Comparison of ENCODE assay signal across 15 cellular contexts in the genomic region with DNA sequence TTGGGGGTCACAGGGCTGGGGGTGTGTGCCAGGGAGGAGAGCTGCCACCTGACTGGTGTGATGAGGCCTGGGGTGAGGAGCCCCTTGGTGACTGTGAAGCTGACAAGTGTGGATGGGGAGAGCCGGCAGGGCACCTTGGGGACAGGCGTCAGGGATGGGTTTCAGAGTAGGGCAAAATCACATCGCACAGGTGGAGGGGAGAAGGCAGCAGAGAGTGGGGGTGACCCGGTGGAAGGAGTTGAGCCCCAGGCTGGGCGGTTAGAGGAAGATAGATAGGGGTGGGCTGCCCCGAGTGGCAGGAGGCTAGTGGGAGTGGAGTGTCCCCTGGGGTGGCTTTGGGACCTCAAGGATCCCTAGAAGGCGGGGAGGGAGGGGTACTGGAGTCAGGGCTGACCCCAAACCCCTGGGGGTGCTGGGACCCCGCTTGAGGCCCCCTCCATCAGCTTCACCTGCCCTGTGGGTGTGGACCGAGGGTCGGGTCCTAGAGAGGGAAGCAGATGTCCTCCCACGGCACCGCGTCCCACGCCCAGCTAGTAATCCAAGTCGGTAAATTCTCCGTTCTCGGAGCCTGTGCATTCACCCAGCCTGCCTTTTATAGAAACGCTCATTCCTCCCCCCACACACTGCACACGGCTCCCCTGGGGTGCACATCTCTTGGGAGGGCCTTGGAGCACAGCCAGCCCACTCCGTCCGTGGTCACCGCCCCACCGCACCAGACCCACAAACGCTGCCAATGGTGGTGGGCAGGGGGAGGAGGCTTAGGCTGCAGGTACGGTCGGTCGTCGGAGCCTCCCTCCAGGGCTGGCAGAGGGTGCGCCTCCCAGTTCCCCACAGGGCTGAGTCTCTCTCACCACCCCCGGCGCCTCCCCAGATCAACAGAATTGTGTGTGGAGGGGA. TPM values are rescaled to one million over a fixed set of nuclear protein-coding genes. Genes with fewer than 3 reads are reported as not detected.
A peak's percentile ranks its signal among the peaks of the same experiment; 100 is the strongest.
DNase-seq lines count a peak whose midpoint lies in the region; ATAC-seq, FAIRE-seq and TF ChIP-seq lines count a peak whose summit lies in the region.
"Had no signal": no experiment of that assay in that cellular context is flagged by ENCODE, and none has a peak within 500 bp of the region (broad histone marks: within the 10 kb centered on the region; RNA-seq: fewer than 3 reads in every experiment).

No MANE protein-coding gene starts in this region.

- POLR2A ChIA-PET in activated CD4-positive, alpha-beta T cell treated with anti-CD3 and anti-CD28 coated beads, Interleukin-2, amount 10 ng/mL, durations not matched to agents 7 days and 5 days (lab: Charles Lee) = no interaction called here
- POLR2A ChIA-PET in HepG2 (lab: Yijun Ruan, JAX) = interaction anchor here (0.8 to 1.4 kb wide), 2 partner anchors 20 to 55 kb away, joined by 3 to 7 read pairs; a partner anchor contains a TSS

- H4K20me1 ChIP-seq in HepG2 (ENCODE audit: insufficient read depth, low read length) = peaks cover 5% of the 10 kb centered on the region; the same call in 1 of the 2 replicates

- TF ChIP-seq RAD21 in HepG2 (CRISPR knock-in tag; IDR thresholded peaks at IDR 0.05) = no peak

- no peaks in the 10 kb centered on the region for H3K9me3 Mint-ChIP-seq in activated CD4-positive, alpha-beta T cell treated with anti-CD3 and anti-CD28 coated beads, Interleukin-2, amount 10 ng/mL, durations not matched to agents 7 days and 5 days

- H3K36me3 ChIP-seq in HepG2 (replicated peaks in 1 of 2; ENCODE audit: control insufficient read depth in 1 of 2, insufficient read depth in 2 of 2, low read length in 2 of 2) = peaks cover 5 to 10% of the 10 kb centered on the region in 2 experiments; a peak in 2 of 5 replicates
- peaks cover 3 to 6% of the 10 kb centered on the region in 2 donors for H3K36me3 ChIP-seq in stomach smooth muscle (ENCODE audit: control insufficient read depth in 2 of 2, insufficient read depth in 2 of 2, low read length in 2 of 2)
- H3K36me3 ChIP-seq in upper lobe of right lung = peaks cover 13% of the 10 kb centered on the region
- H3K36me3 ChIP-seq: SJCRH30 had no signal

- H3K27ac ChIP-seq in HepG2 (ENCODE audit: extremely low read length, insufficient read depth, low read length) = no peak overlapping the region
- H3K27ac ChIP-seq in stomach smooth muscle (ENCODE audit: low read length) = peak overlapping the region; percentile 84
- H3K27ac ChIP-seq in upper lobe of right lung = no peak overlapping the region
- H3K27ac ChIP-seq: right atrium auricular region, SJCRH30 had no signal

- H3K36me3 Mint-ChIP-seq in activated CD4-positive, alpha-beta T cell treated with anti-CD3 and anti-CD28 coated beads, Interleukin-2, amount 10 ng/mL, durations not matched to agents 7 days and 5 days (ENCODE audit: low read depth) = peaks cover 8% of the 10 kb centered on the region

- no peak for TF ChIP-seq CTCF in HepG2 (CRISPR knock-in tag; IDR thresholded peaks at IDR 0.05)
- TF ChIP-seq CTCF in upper lobe of right lung (IDR thresholded peaks at IDR 0.05) = no peak

- no TSS peak for BruUV-seq in HepG2 (replicated peaks; lab: Mats Ljungman, UMichigan)

- no peaks in the 10 kb centered on the region for H3K79me2 ChIP-seq in HepG2 (ENCODE audit: insufficient read depth, low read length)

- CTCF ChIA-PET in activated CD4-positive, alpha-beta T cell treated with anti-CD3 and anti-CD28 coated beads, Interleukin-2, amount 10 ng/mL, durations not matched to agents 7 days and 5 days (lab: Charles Lee) = interaction anchor here (1.7 kb wide), 1 partner anchor 54 kb away, joined by 6 read pairs; no protein-coding TSS in a partner anchor
- CTCF ChIA-PET in HepG2 (lab: Yijun Ruan, JAX; ENCODE audit: low intra/inter-chr PET ratio, low total read pairs) = interaction anchor here (1.2 to 2.7 kb wide), 2 partner anchors 55 to 70 kb away, joined by 4 to 28 read pairs; no protein-coding TSS in a partner anchor

- intact Hi-C loops in HepG2 (cut with micrococcal nuclease; ENCODE audit: unreplicated experiment) = loop anchor here (2.0 kb wide), 1 partner anchor 71 kb away; no protein-coding TSS in a partner anchor
- intact Hi-C loops in upper lobe of right lung (cut with DNase I) = no loop called here

- no peak overlapping the region for H3K9ac ChIP-seq in HepG2 (ENCODE audit: insufficient read depth, low read depth, low read length)
- H3K9ac ChIP-seq in stomach smooth muscle (ENCODE audit: low read length in 2 of 2) = peak overlapping the region; percentile 5 to 56

- WGBS in HepG2 (ENCODE audit: low lambda C conversion rate) = 89% methylated on average over 13 of the region's 31 CpGs

- peaks cover 9% of the 10 kb centered on the region for H3K27me3 Mint-ChIP-seq in activated CD4-positive, alpha-beta T cell treated with anti-CD3 and anti-CD28 coated beads, Interleukin-2, amount 10 ng/mL, durations not matched to agents 7 days and 5 days

- in situ Hi-C loops in HepG2 (cut with HindIII; ENCODE audit: extremely low pct_ligation_motif_present, low pct_unique_long_range_greater_than_20kb) = loop anchor here (5.0 kb wide), 1 partner anchor 71 kb away; no protein-coding TSS in a partner anchor

- TF ChIP-seq EP300 in HepG2 (IDR thresholded peaks at IDR 0.05; ENCODE audit: low read depth in 2 of 2, low read length in 2 of 2) (no peak), HepG2 (CRISPR knock-in tag; IDR thresholded peaks at IDR 0.05; ENCODE audit: borderline replicate concordance) (no peak)

- peak overlapping the region; percentile 25 for H3K4me3 Mint-ChIP-seq in activated CD4-positive, alpha-beta T cell treated with anti-CD3 and anti-CD28 coated beads, Interleukin-2, amount 10 ng/mL, durations not matched to agents 7 days and 5 days

- H3K4me1 ChIP-seq in HepG2 (ENCODE audit: insufficient read depth, low read length) (peaks cover 15% of the 10 kb centered on the region), stomach smooth muscle (ENCODE audit: control insufficient read depth, insufficient read depth, low read length) (peaks cover 74% of the 10 kb centered on the region), upper lobe of right lung (peaks cover 33% of the 10 kb centered on the region)

- no peak overlapping the region for H3K4me3 ChIP-seq in HepG2 (replicated peaks in 1 of 3; ENCODE audit: insufficient read depth in 1 of 3, low read depth in 2 of 3, low read length in 3 of 3)
- peak overlapping the region; percentile 22 to 32 for H3K4me3 ChIP-seq in stomach smooth muscle (ENCODE audit: low read length in 2 of 2)
- no peak overlapping the region for H3K4me3 ChIP-seq in upper lobe of right lung
- H3K4me3 ChIP-seq: right atrium auricular region, SJCRH30 had no signal

- H3K27me3 ChIP-seq in HepG2 (ENCODE audit: control insufficient read depth in 1 of 2, insufficient read depth in 2 of 2, low read length in 2 of 2) (no peaks in the 10 kb centered on the region; a peak in 1 of 5 replicates), stomach smooth muscle (ENCODE audit: control insufficient read depth in 1 of 2, insufficient read depth in 2 of 2, low read length in 2 of 2) (peaks cover 5 to 7% of the 10 kb centered on the region in 2 donors), upper lobe of right lung (peaks cover 3% of the 10 kb centered on the region)
- H3K27me3 ChIP-seq: right atrium auricular region, SJCRH30 had no signal

- H3K27ac Mint-ChIP-seq in activated CD4-positive, alpha-beta T cell treated with anti-CD3 and anti-CD28 coated beads, Interleukin-2, amount 10 ng/mL, durations not matched to agents 7 days and 5 days = no peak overlapping the region

- peaks cover 31% of the 10 kb centered on the region for H3K4me1 Mint-ChIP-seq in activated CD4-positive, alpha-beta T cell treated with anti-CD3 and anti-CD28 coated beads, Interleukin-2, amount 10 ng/mL, durations not matched to agents 7 days and 5 days

- H3K9me3 ChIP-seq in HepG2 (ENCODE audit: low read length) (no peaks in the 10 kb centered on the region), stomach smooth muscle (ENCODE audit: control insufficient read depth in 2 of 2, low read length in 2 of 2) (no peaks in the 10 kb centered on the region), upper lobe of right lung (no peaks in the 10 kb centered on the region)
- H3K9me3 ChIP-seq: right atrium auricular region, SJCRH30 had no signal

- DNase-seq in activated CD4-positive, alpha-beta T cell treated with anti-CD3 and anti-CD28 coated beads, Interleukin-2, amount 10 ng/mL, durations not matched to agents 7 days and 5 days = no peak
- DNase-seq in activated CD4-positive, alpha-beta T cell treated with anti-CD3 and anti-CD28 coated beads, Interleukin-2, amount 50 U/mL, for 48 hours = no peak
- no peak for DNase-seq in HepG2 (ENCODE audit: low spot score)
- DNase-seq in DMS79 (lab: John Stamatoyannopoulos, UW) = no peak
- DNase-seq in upper lobe of right lung = no peak
- DNase-seq: activated naive CD4-positive, alpha-beta T cell treated with anti-CD3 and anti-CD28 coated beads, Interleukin-2, amount 50 U/mL, for 16 hours; effector CD4-positive, alpha-beta T cell; GF-D8; left ventricle myocardium superior; NCI-H1105; NCI-H69; SJCRH30 had no signal

- H2AFZ ChIP-seq in HepG2 (ENCODE audit: low read length) = no peak overlapping the region

- TF ChIP-seq POLR2A in HepG2 (IDR thresholded peaks at IDR 0.05; ENCODE audit: insufficient read depth in 1 of 2, low read depth in 2 of 2, low read length in 2 of 2) = no peak

- no peak overlapping the region for H3K4me2 ChIP-seq in HepG2 (ENCODE audit: low read depth, low read length)

- no peak for FAIRE-seq in HepG2 (lab: Jason Lieb, UNC)

- ATAC-seq in HepG2 (no peak), upper lobe of right lung (no peak)
- ATAC-seq: activated CD4-positive, CD25-positive, alpha-beta regulatory T cell treated with anti-CD3 and anti-CD28 coated beads, Interleukin-2, amount 50 U/mL, for 24 hours; left ventricle myocardium superior had no signal

RNA-seq across cellular contexts. Expression of a gene that starts 2.4 kb away (rescaled TPM):
- not detected for total RNA-seq in activated CD4-positive, alpha-beta T cell treated with anti-CD3 and anti-CD28 coated beads, Interleukin-2, amount 10 ng/mL, durations not matched to agents 7 days and 5 days
- total RNA-seq in HepG2 (2016; rRNA removed; fragmentation: Illumina TruSeq; extraction: Trizol) (0.11 and 0.36 TPM in 2 replicates), upper lobe of right lung (1.2 TPM)
- total RNA-seq in HepG2 (2016; cell fraction: cytosol; rRNA removed; fragmentation: Illumina TruSeq; extraction: Trizol; ENCODE audit: low read depth) = 0.35 and 0.71 TPM in 2 replicates
- total RNA-seq in HepG2 (2016; cell fraction: insoluble cytoplasmic fraction; rRNA removed; fragmentation: Illumina TruSeq; extraction: Trizol) = 0.15 and 0.26 TPM in 2 replicates
- 0.71 and 0.83 TPM in 2 replicates for total RNA-seq in HepG2 (2016; cell fraction: membrane; rRNA removed; fragmentation: Illumina TruSeq; extraction: Trizol)
- not detected in 2 replicates for total RNA-seq in HepG2 (2016; cell fraction: nucleus; rRNA removed; fragmentation: Illumina TruSeq; extraction: Trizol)
- 0.12 TPM in 1 of 2 replicates, not detected in the other for polyA plus RNA-seq in HepG2 (2011; rRNA removed)
- 0.09 and 0.27 TPM in 2 replicates for polyA plus RNA-seq in HepG2 (2011; cell fraction: cytosol; rRNA removed)
- 0.13 and 0.17 TPM in 2 replicates for polyA plus RNA-seq in HepG2 (2011; cell fraction: nucleus; rRNA removed)
- not detected in 2 replicates for polyA plus RNA-seq in HepG2 (2012)
- polyA plus RNA-seq in HepG2 (2016; cell fraction: cytosol; fragmentation: Illumina TruSeq; extraction: Trizol; ENCODE audit: low read depth) = 4.0 and 4.4 TPM in 2 replicates
- polyA plus RNA-seq in HepG2 (2016; cell fraction: insoluble cytoplasmic fraction; fragmentation: Illumina TruSeq; extraction: Trizol; ENCODE audit: low read depth) = 1.2 and 1.6 TPM in 2 replicates
- polyA plus RNA-seq in HepG2 (2016; cell fraction: membrane; fragmentation: Illumina TruSeq; extraction: Trizol; ENCODE audit: low read depth) = 3.9 and 4.4 TPM in 2 replicates
- 0.75 and 1.4 TPM in 2 replicates for polyA plus RNA-seq in HepG2 (2016; cell fraction: nucleus; fragmentation: Illumina TruSeq; extraction: Trizol; ENCODE audit: insufficient read depth, low read depth)
- 0.12 and 1.4 TPM in 2 replicates for polyA minus RNA-seq in HepG2 (2011; rRNA and poly(A)+ RNA removed; ENCODE audit: low replicate concordance)
- polyA minus RNA-seq in HepG2 (2011; cell fraction: cytosol; rRNA and poly(A)+ RNA removed) = 0.62 TPM in 1 of 2 replicates, not detected in the other
- 0.39 TPM in 1 of 2 replicates, not detected in the other for polyA minus RNA-seq in HepG2 (2011; cell fraction: nucleus; rRNA and poly(A)+ RNA removed)

RNA-seq across cellular contexts. Expression of a gene that starts 3.4 kb away (rescaled TPM):
- 10 to 100 TPM; 18.6 to 19.1 TPM for total RNA-seq in activated CD4-positive, alpha-beta T cell treated with anti-CD3 and anti-CD28 coated beads, Interleukin-2, amount 10 ng/mL, durations not matched to agents 7 days and 5 days
- total RNA-seq in HepG2 (2016; rRNA removed; fragmentation: Illumina TruSeq; extraction: Trizol) = 9.5 and 10.2 TPM in 2 replicates
- 3.3 and 4.0 TPM in 2 replicates for total RNA-seq in HepG2 (2016; cell fraction: cytosol; rRNA removed; fragmentation: Illumina TruSeq; extraction: Trizol; ENCODE audit: low read depth)
- total RNA-seq in HepG2 (2016; cell fraction: insoluble cytoplasmic fraction; rRNA removed; fragmentation: Illumina TruSeq; extraction: Trizol) = 8.2 and 10.9 TPM in 2 replicates
- total RNA-seq in HepG2 (2016; cell fraction: membrane; rRNA removed; fragmentation: Illumina TruSeq; extraction: Trizol) = 6.9 and 7.4 TPM in 2 replicates
- 3.7 and 5.2 TPM in 2 replicates for total RNA-seq in HepG2 (2016; cell fraction: nucleus; rRNA removed; fragmentation: Illumina TruSeq; extraction: Trizol)
- polyA plus RNA-seq in HepG2 (2011; rRNA removed) = 12.7 and 14.9 TPM in 2 replicates
- 8.4 and 15.7 TPM in 2 replicates for polyA plus RNA-seq in HepG2 (2011; cell fraction: cytosol; rRNA removed)
- polyA plus RNA-seq in HepG2 (2011; cell fraction: nucleus; rRNA removed) = 12.8 and 13.8 TPM in 2 replicates
- 11.7 and 16.4 TPM in 2 replicates for polyA plus RNA-seq in HepG2 (2012)
- 3.7 and 4.1 TPM in 2 replicates for polyA plus RNA-seq in HepG2 (2016; cell fraction: cytosol; fragmentation: Illumina TruSeq; extraction: Trizol; ENCODE audit: low read depth)
- polyA plus RNA-seq in HepG2 (2016; cell fraction: insoluble cytoplasmic fraction; fragmentation: Illumina TruSeq; extraction: Trizol; ENCODE audit: low read depth) = 11.2 and 15.9 TPM in 2 replicates
- polyA plus RNA-seq in HepG2 (2016; cell fraction: membrane; fragmentation: Illumina TruSeq; extraction: Trizol; ENCODE audit: low read depth) = 6.9 and 8.4 TPM in 2 replicates
- 13.1 and 13.7 TPM in 2 replicates for polyA plus RNA-seq in HepG2 (2016; cell fraction: nucleus; fragmentation: Illumina TruSeq; extraction: Trizol; ENCODE audit: insufficient read depth, low read depth)
- polyA minus RNA-seq in HepG2 (2011; rRNA and poly(A)+ RNA removed; ENCODE audit: low replicate concordance) = 8.5 and 12.6 TPM in 2 replicates
- 7.2 and 7.8 TPM in 2 replicates for polyA minus RNA-seq in HepG2 (2011; cell fraction: cytosol; rRNA and poly(A)+ RNA removed)
- 1.7 and 4.4 TPM in 2 replicates for polyA minus RNA-seq in HepG2 (2011; cell fraction: nucleus; rRNA and poly(A)+ RNA removed)
- 28.9 TPM for total RNA-seq in upper lobe of right lung

RNA-seq across cellular contexts. Expression of a gene that starts 8.9 kb away (rescaled TPM):
- 1 to 10 TPM in 1 of 2 experiments, under 1 TPM in 1; 0.79 to 1.4 TPM for total RNA-seq in activated CD4-positive, alpha-beta T cell treated with anti-CD3 and anti-CD28 coated beads, Interleukin-2, amount 10 ng/mL, durations not matched to agents 7 days and 5 days
- total RNA-seq in HepG2 (2016; rRNA removed; fragmentation: Illumina TruSeq; extraction: Trizol) (0.83 and 1.0 TPM in 2 replicates), upper lobe of right lung (1.2 TPM)
- 3.2 and 3.7 TPM in 2 replicates for total RNA-seq in HepG2 (2016; cell fraction: cytosol; rRNA removed; fragmentation: Illumina TruSeq; extraction: Trizol; ENCODE audit: low read depth)
- 0.56 and 1.1 TPM in 2 replicates for total RNA-seq in HepG2 (2016; cell fraction: insoluble cytoplasmic fraction; rRNA removed; fragmentation: Illumina TruSeq; extraction: Trizol)
- total RNA-seq in HepG2 (2016; cell fraction: membrane; rRNA removed; fragmentation: Illumina TruSeq; extraction: Trizol) = 1.6 and 2.1 TPM in 2 replicates
- 0.81 TPM in 1 of 2 replicates, not detected in the other for total RNA-seq in HepG2 (2016; cell fraction: nucleus; rRNA removed; fragmentation: Illumina TruSeq; extraction: Trizol)
- polyA plus RNA-seq in HepG2 (2011; rRNA removed) = 0.14 and 0.20 TPM in 2 replicates
- polyA plus RNA-seq in HepG2 (2011; cell fraction: cytosol; rRNA removed) = 0.25 and 0.55 TPM in 2 replicates
- 1.0 and 1.6 TPM in 2 replicates for polyA plus RNA-seq in HepG2 (2011; cell fraction: nucleus; rRNA removed)
- 0.25 and 0.69 TPM in 2 replicates for polyA plus RNA-seq in HepG2 (2012)
- 7.2 and 8.1 TPM in 2 replicates for polyA plus RNA-seq in HepG2 (2016; cell fraction: cytosol; fragmentation: Illumina TruSeq; extraction: Trizol; ENCODE audit: low read depth)
- 0.49 and 1.4 TPM in 2 replicates for polyA plus RNA-seq in HepG2 (2016; cell fraction: insoluble cytoplasmic fraction; fragmentation: Illumina TruSeq; extraction: Trizol; ENCODE audit: low read depth)
- polyA plus RNA-seq in HepG2 (2016; cell fraction: membrane; fragmentation: Illumina TruSeq; extraction: Trizol; ENCODE audit: low read depth) = 4.1 and 4.2 TPM in 2 replicates
- polyA plus RNA-seq in HepG2 (2016; cell fraction: nucleus; fragmentation: Illumina TruSeq; extraction: Trizol; ENCODE audit: insufficient read depth, low read depth) = 0.90 and 1.3 TPM in 2 replicates
- 0.30 and 1.5 TPM in 2 replicates for polyA minus RNA-seq in HepG2 (2011; rRNA and poly(A)+ RNA removed; ENCODE audit: low replicate concordance)
- polyA minus RNA-seq in HepG2 (2011; cell fraction: cytosol; rRNA and poly(A)+ RNA removed) = not detected in 2 replicates
- not detected in 2 replicates for polyA minus RNA-seq in HepG2 (2011; cell fraction: nucleus; rRNA and poly(A)+ RNA removed)
- total RNA-seq: SJCRH30 had no signal

RNA-seq across cellular contexts. Expression of a gene that starts 19.9 kb away (rescaled TPM):
- total RNA-seq in activated CD4-positive, alpha-beta T cell treated with anti-CD3 and anti-CD28 coated beads, Interleukin-2, amount 10 ng/mL, durations not matched to agents 7 days and 5 days = 10 to 100 TPM; 44.1 to 45.6 TPM
- 8.7 and 10.8 TPM in 2 replicates for total RNA-seq in HepG2 (2016; rRNA removed; fragmentation: Illumina TruSeq; extraction: Trizol)
- 3.9 and 4.1 TPM in 2 replicates for total RNA-seq in HepG2 (2016; cell fraction: cytosol; rRNA removed; fragmentation: Illumina TruSeq; extraction: Trizol; ENCODE audit: low read depth)
- 7.6 and 11.7 TPM in 2 replicates for total RNA-seq in HepG2 (2016; cell fraction: insoluble cytoplasmic fraction; rRNA removed; fragmentation: Illumina TruSeq; extraction: Trizol)
- total RNA-seq in HepG2 (2016; cell fraction: membrane; rRNA removed; fragmentation: Illumina TruSeq; extraction: Trizol) = 11.5 and 13.1 TPM in 2 replicates
- 8.3 and 8.5 TPM in 2 replicates for total RNA-seq in HepG2 (2016; cell fraction: nucleus; rRNA removed; fragmentation: Illumina TruSeq; extraction: Trizol)
- 9.0 and 14.8 TPM in 2 replicates for polyA plus RNA-seq in HepG2 (2011; rRNA removed)
- 8.8 and 11.2 TPM in 2 replicates for polyA plus RNA-seq in HepG2 (2011; cell fraction: cytosol; rRNA removed)
- 42.0 and 50.6 TPM in 2 replicates for polyA plus RNA-seq in HepG2 (2011; cell fraction: nucleus; rRNA removed)
- 17.3 and 19.9 TPM in 2 replicates for polyA plus RNA-seq in HepG2 (2012)
- 3.9 and 4.4 TPM in 2 replicates for polyA plus RNA-seq in HepG2 (2016; cell fraction: cytosol; fragmentation: Illumina TruSeq; extraction: Trizol; ENCODE audit: low read depth)
- polyA plus RNA-seq in HepG2 (2016; cell fraction: insoluble cytoplasmic fraction; fragmentation: Illumina TruSeq; extraction: Trizol; ENCODE audit: low read depth) = 10.5 and 15.1 TPM in 2 replicates
- polyA plus RNA-seq in HepG2 (2016; cell fraction: membrane; fragmentation: Illumina TruSeq; extraction: Trizol; ENCODE audit: low read depth) = 8.5 and 10.6 TPM in 2 replicates
- polyA plus RNA-seq in HepG2 (2016; cell fraction: nucleus; fragmentation: Illumina TruSeq; extraction: Trizol; ENCODE audit: insufficient read depth, low read depth) = 25.7 and 31.5 TPM in 2 replicates
- 17.6 and 23.5 TPM in 2 replicates for polyA minus RNA-seq in HepG2 (2011; rRNA and poly(A)+ RNA removed; ENCODE audit: low replicate concordance)
- 10.0 and 13.0 TPM in 2 replicates for polyA minus RNA-seq in HepG2 (2011; cell fraction: cytosol; rRNA and poly(A)+ RNA removed)
- polyA minus RNA-seq in HepG2 (2011; cell fraction: nucleus; rRNA and poly(A)+ RNA removed) = 11.2 and 11.7 TPM in 2 replicates
- 36.4 TPM for total RNA-seq in upper lobe of right lung

RNA-seq across cellular contexts. Expression of a gene that starts 19.9 kb away (rescaled TPM):
- 10 to 100 TPM; 44.0 to 59.9 TPM for total RNA-seq in activated CD4-positive, alpha-beta T cell treated with anti-CD3 and anti-CD28 coated beads, Interleukin-2, amount 10 ng/mL, durations not matched to agents 7 days and 5 days
- total RNA-seq in HepG2 (2016; rRNA removed; fragmentation: Illumina TruSeq; extraction: Trizol) = 71.5 and 72.6 TPM in 2 replicates
- total RNA-seq in HepG2 (2016; cell fraction: cytosol; rRNA removed; fragmentation: Illumina TruSeq; extraction: Trizol; ENCODE audit: low read depth) = 23.8 and 25.0 TPM in 2 replicates
- total RNA-seq in HepG2 (2016; cell fraction: insoluble cytoplasmic fraction; rRNA removed; fragmentation: Illumina TruSeq; extraction: Trizol) = 59.2 and 70.8 TPM in 2 replicates
- total RNA-seq in HepG2 (2016; cell fraction: membrane; rRNA removed; fragmentation: Illumina TruSeq; extraction: Trizol) = 31.0 and 35.7 TPM in 2 replicates
- total RNA-seq in HepG2 (2016; cell fraction: nucleus; rRNA removed; fragmentation: Illumina TruSeq; extraction: Trizol) = 41.7 and 54.7 TPM in 2 replicates
- 42.9 and 49.4 TPM in 2 replicates for polyA plus RNA-seq in HepG2 (2011; rRNA removed)
- polyA plus RNA-seq in HepG2 (2011; cell fraction: cytosol; rRNA removed) = 40.3 and 70.3 TPM in 2 replicates
- 178 and 215 TPM in 2 replicates for polyA plus RNA-seq in HepG2 (2011; cell fraction: nucleus; rRNA removed)
- 41.7 and 52.2 TPM in 2 replicates for polyA plus RNA-seq in HepG2 (2012)
- polyA plus RNA-seq in HepG2 (2016; cell fraction: cytosol; fragmentation: Illumina TruSeq; extraction: Trizol; ENCODE audit: low read depth) = 15.4 and 19.2 TPM in 2 replicates
- 61.4 and 63.3 TPM in 2 replicates for polyA plus RNA-seq in HepG2 (2016; cell fraction: insoluble cytoplasmic fraction; fragmentation: Illumina TruSeq; extraction: Trizol; ENCODE audit: low read depth)
- polyA plus RNA-seq in HepG2 (2016; cell fraction: membrane; fragmentation: Illumina TruSeq; extraction: Trizol; ENCODE audit: low read depth) = 24.0 and 26.3 TPM in 2 replicates
- polyA plus RNA-seq in HepG2 (2016; cell fraction: nucleus; fragmentation: Illumina TruSeq; extraction: Trizol; ENCODE audit: insufficient read depth, low read depth) = 95.7 and 103 TPM in 2 replicates
- polyA minus RNA-seq in HepG2 (2011; rRNA and poly(A)+ RNA removed; ENCODE audit: low replicate concordance) = 45.9 and 52.0 TPM in 2 replicates
- polyA minus RNA-seq in HepG2 (2011; cell fraction: cytosol; rRNA and poly(A)+ RNA removed) = 25.5 and 34.2 TPM in 2 replicates
- polyA minus RNA-seq in HepG2 (2011; cell fraction: nucleus; rRNA and poly(A)+ RNA removed) = 41.6 and 45.6 TPM in 2 replicates
- total RNA-seq in upper lobe of right lung = 49.8 TPM

Comparison
In these comparisons a context has a peak if more than half of its experiments do, and no peak if none do; other contexts are left out.
1. H3K4me3 ChIP-seq: peak in stomach smooth muscle (2 of 2); none in HepG2 (0 of 3) and upper lobe of right lung (single experiment).